Comparison of ENCODE assay signal across 1 cellular context in the genomic region with DNA sequence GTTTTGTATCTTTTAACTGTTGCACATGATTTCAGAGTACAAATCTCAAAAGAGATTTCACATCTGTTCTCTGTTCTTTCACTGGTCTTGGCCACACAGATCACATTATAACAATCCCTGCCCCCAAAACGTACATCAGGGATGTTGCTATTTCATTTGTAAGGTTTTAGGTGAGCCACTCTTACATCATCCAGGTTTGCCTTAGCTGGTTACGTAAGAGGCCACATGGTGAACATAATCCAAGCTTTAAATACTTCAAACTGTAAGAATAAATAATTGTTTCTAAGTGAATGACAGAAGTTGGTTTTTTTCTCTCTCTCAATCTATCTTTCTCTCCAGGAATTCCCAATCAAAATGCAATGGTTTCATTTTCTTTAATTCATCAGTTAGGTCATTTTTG.
TF ChIP-seq lines count a peak whose summit lies in the region.

No MANE protein-coding gene starts in this region.

TF ChIP-seq in GM23338, 12 proteins besides CTCF, POLR2A, EP300 and RAD21:
- TF ChIP-seq, protein P1, sequence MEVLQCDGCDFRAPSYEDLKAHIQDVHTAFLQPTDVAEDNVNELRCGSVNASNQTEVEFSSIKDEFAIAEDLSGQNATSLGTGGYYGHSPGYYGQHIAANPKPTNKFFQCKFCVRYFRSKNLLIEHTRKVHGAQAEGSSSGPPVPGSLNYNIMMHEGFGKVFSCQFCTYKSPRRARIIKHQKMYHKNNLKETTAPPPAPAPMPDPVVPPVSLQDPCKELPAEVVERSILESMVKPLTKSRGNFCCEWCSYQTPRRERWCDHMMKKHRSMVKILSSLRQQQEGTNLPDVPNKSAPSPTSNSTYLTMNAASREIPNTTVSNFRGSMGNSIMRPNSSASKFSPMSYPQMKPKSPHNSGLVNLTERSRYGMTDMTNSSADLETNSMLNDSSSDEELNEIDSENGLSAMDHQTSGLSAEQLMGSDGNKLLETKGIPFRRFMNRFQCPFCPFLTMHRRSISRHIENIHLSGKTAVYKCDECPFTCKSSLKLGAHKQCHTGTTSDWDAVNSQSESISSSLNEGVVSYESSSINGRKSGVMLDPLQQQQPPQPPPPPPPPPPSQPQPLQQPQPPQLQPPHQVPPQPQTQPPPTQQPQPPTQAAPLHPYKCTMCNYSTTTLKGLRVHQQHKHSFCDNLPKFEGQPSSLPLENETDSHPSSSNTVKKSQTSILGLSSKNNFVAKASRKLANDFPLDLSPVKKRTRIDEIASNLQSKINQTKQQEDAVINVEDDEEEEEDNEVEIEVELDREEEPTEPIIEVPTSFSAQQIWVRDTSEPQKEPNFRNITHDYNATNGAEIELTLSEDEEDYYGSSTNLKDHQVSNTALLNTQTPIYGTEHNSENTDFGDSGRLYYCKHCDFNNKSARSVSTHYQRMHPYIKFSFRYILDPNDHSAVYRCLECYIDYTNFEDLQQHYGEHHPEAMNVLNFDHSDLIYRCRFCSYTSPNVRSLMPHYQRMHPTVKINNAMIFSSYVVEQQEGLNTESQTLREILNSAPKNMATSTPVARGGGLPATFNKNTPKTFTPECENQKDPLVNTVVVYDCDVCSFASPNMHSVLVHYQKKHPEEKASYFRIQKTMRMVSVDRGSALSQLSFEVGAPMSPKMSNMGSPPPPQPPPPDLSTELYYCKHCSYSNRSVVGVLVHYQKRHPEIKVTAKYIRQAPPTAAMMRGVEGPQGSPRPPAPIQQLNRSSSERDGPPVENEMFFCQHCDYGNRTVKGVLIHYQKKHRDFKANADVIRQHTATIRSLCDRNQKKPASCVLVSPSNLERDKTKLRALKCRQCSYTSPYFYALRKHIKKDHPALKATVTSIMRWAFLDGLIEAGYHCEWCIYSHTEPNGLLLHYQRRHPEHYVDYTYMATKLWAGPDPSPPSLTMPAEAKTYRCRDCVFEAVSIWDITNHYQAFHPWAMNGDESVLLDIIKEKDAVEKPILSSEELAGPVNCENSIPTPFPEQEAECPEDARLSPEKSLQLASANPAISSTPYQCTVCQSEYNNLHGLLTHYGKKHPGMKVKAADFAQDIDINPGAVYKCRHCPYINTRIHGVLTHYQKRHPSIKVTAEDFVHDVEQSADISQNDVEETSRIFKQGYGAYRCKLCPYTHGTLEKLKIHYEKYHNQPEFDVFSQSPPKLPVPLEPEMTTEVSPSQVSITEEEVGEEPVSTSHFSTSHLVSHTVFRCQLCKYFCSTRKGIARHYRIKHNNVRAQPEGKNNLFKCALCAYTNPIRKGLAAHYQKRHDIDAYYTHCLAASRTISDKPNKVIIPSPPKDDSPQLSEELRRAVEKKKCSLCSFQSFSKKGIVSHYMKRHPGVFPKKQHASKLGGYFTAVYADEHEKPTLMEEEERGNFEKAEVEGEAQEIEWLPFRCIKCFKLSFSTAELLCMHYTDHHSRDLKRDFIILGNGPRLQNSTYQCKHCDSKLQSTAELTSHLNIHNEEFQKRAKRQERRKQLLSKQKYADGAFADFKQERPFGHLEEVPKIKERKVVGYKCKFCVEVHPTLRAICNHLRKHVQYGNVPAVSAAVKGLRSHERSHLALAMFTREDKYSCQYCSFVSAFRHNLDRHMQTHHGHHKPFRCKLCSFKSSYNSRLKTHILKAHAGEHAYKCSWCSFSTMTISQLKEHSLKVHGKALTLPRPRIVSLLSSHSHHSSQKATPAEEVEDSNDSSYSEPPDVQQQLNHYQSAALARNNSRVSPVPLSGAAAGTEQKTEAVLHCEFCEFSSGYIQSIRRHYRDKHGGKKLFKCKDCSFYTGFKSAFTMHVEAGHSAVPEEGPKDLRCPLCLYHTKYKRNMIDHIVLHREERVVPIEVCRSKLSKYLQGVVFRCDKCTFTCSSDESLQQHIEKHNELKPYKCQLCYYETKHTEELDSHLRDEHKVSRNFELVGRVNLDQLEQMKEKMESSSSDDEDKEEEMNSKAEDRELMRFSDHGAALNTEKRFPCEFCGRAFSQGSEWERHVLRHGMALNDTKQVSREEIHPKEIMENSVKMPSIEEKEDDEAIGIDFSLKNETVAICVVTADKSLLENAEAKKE (CRISPR knock-in tag; IDR thresholded peaks at IDR 0.05), result no peak
- TF ChIP-seq, protein P2, sequence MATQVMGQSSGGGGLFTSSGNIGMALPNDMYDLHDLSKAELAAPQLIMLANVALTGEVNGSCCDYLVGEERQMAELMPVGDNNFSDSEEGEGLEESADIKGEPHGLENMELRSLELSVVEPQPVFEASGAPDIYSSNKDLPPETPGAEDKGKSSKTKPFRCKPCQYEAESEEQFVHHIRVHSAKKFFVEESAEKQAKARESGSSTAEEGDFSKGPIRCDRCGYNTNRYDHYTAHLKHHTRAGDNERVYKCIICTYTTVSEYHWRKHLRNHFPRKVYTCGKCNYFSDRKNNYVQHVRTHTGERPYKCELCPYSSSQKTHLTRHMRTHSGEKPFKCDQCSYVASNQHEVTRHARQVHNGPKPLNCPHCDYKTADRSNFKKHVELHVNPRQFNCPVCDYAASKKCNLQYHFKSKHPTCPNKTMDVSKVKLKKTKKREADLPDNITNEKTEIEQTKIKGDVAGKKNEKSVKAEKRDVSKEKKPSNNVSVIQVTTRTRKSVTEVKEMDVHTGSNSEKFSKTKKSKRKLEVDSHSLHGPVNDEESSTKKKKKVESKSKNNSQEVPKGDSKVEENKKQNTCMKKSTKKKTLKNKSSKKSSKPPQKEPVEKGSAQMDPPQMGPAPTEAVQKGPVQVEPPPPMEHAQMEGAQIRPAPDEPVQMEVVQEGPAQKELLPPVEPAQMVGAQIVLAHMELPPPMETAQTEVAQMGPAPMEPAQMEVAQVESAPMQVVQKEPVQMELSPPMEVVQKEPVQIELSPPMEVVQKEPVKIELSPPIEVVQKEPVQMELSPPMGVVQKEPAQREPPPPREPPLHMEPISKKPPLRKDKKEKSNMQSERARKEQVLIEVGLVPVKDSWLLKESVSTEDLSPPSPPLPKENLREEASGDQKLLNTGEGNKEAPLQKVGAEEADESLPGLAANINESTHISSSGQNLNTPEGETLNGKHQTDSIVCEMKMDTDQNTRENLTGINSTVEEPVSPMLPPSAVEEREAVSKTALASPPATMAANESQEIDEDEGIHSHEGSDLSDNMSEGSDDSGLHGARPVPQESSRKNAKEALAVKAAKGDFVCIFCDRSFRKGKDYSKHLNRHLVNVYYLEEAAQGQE (IDR thresholded peaks at IDR 0.05; ENCODE audit: unreplicated experiment), result no peak
- TF ChIP-seq, protein P3, sequence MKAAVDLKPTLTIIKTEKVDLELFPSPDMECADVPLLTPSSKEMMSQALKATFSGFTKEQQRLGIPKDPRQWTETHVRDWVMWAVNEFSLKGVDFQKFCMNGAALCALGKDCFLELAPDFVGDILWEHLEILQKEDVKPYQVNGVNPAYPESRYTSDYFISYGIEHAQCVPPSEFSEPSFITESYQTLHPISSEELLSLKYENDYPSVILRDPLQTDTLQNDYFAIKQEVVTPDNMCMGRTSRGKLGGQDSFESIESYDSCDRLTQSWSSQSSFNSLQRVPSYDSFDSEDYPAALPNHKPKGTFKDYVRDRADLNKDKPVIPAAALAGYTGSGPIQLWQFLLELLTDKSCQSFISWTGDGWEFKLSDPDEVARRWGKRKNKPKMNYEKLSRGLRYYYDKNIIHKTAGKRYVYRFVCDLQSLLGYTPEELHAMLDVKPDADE (IDR thresholded peaks at IDR 0.05), result no peak
- no peak for TF ChIP-seq STAT1 (IDR thresholded peaks at IDR 0.05; ENCODE audit: unreplicated experiment)
- no peak for TF ChIP-seq NANOG (IDR thresholded peaks at IDR 0.05; ENCODE audit: borderline replicate concordance)
- no peak for TF ChIP-seq JUNB (IDR thresholded peaks at IDR 0.05; ENCODE audit: unreplicated experiment)
- no peak for TF ChIP-seq EZH2 (IDR thresholded peaks at IDR 0.05; ENCODE audit: low read depth, unreplicated experiment)
- no peak for TF ChIP-seq ZNF331 (CRISPR knock-in tag; IDR thresholded peaks at IDR 0.05; ENCODE audit: low read depth)
- no peak for TF ChIP-seq ZNF114 (CRISPR knock-in tag; IDR thresholded peaks at IDR 0.05)
- no peak for TF ChIP-seq CREB1 (CRISPR knock-in tag; IDR thresholded peaks at IDR 0.05; ENCODE audit: low read depth)
- no peak for TF ChIP-seq POLR2AphosphoS5 (IDR thresholded peaks at IDR 0.05; ENCODE audit: low read depth)
- no peak for TF ChIP-seq EZH2phosphoT487 (IDR thresholded peaks at IDR 0.05; ENCODE audit: unreplicated experiment)
TF ChIP-seq in GM23338: peak in this region for 0.
